Comparison of ENCODE assay signal across 9 cellular contexts in the genomic region with DNA sequence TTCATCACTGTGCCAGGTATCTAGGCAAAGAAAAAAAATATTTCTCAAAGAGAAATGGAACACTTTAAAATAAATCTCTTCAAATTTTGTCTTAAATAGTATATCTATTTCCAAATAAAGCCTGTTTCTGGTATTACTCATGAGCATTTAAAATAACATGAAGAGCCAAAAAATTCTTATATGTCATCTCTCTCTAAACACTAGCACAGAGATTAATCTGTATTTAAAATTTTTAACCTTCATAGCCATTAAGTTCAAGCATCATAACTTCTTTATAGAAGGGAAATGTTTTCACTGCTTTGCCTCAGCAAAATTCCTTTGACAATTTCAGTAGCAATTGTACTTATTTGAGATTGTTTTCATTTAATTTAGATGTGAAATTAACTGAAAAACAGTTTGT. TPM values are rescaled to one million over a fixed set of nuclear protein-coding genes. Genes with fewer than 3 reads are reported as not detected.
"Had no signal": no experiment of that assay in that cellular context is flagged by ENCODE, and none has a peak within 500 bp of the region (broad histone marks: within the 10 kb centered on the region; RNA-seq: fewer than 3 reads in every experiment).

No MANE protein-coding gene starts in this region.

- H3K27ac ChIP-seq: GM23248 had no signal

- H3K4me2 ChIP-seq: GM23338 had no signal

- DNase-seq: GM23248, GOT3, H7, H9, HCEC 1CT, HFFc6 had no signal

- H3K9me3 Mint-ChIP-seq: GM23338, H9, HFFc6 had no signal

- H3K4me3 ChIP-seq: GM23248, GM23338, HAP-1 had no signal

- H3K9me3 ChIP-seq: HAP-1 had no signal

- H3K4me3 Mint-ChIP-seq: GM23338, H9, HFFc6 had no signal

- H3K27ac Mint-ChIP-seq: GM23338, H9 had no signal

- H3K9ac ChIP-seq: GM23248 had no signal

- ATAC-seq: GM23338, HCT116 had no signal

- H2AFZ ChIP-seq: GM23248, GM23338 had no signal

RNA-seq across cellular contexts. Expression of a gene that starts 5.1 kb away (rescaled TPM):
- total RNA-seq: GM23338 had no signal
- polyA plus RNA-seq: GM23338 had no signal
